ENCODE assay signal across 18 cellular contexts in the genomic region with DNA sequence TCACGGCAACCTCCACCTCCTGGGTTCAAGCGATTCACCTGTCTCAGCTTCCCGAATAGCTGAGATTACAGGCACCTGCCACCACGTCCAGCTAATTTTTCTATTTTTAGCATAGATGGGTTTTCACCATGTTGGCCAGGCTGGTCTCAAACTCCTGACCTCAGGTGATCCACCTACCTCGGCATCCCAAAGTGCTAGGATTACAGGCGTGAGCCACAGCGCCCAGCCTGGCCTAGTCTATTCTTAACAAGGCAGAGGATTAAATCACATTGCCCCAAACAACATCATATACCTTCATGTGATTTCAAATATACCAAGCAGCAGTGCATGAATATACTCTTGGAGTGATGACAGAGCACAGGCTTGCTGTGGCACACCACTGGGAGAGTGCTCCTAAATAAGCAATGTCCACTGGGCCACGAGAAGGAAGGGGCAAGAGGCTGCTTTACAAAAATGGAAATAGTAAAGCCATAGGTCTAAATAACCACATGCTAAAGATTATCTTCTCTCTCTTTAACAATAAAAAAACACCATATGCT.
DNase-seq lines count a peak whose midpoint lies in the region; ATAC-seq lines count a peak whose summit lies in the region.
"Had no signal": no experiment of that assay in that cellular context is flagged by ENCODE, and none has a peak within 500 bp of the region (broad histone marks: within the 10 kb centered on the region; RNA-seq: fewer than 3 reads in every experiment).

No MANE protein-coding gene starts in this region.

- peak overlapping the region; percentile 89 for H3K27ac ChIP-seq in layer of hippocampus (ENCODE audit: low read depth, low read length)
- peak overlapping the region; percentile 94 for H3K27ac ChIP-seq in temporal lobe (ENCODE audit: low read depth, low read length)
- H3K27ac ChIP-seq: pancreas had no signal

- peaks cover 32% of the 10 kb centered on the region for H3K4me1 Mint-ChIP-seq in activated T-cell treated with anti-CD3 and anti-CD28 coated beads, Interleukin-2, amount 50 U/mL, for 72 hours (ENCODE audit: low read depth)
- H3K4me1 Mint-ChIP-seq in T-helper 17 cell = peaks cover 42% of the 10 kb centered on the region

- H3K9me3 ChIP-seq in T-helper 17 cell (ENCODE audit: control insufficient read depth, low read length, poor library complexity, severe bottlenecking) = no peaks in the 10 kb centered on the region
- H3K9me3 ChIP-seq: pancreas had no signal

- peaks cover 2 to 32% of the 10 kb centered on the region in 2 donors for H3K36me3 Mint-ChIP-seq in activated T-cell treated with anti-CD3 and anti-CD28 coated beads, Interleukin-2, amount 50 U/mL, for 72 hours (ENCODE audit: insufficient read depth in 2 of 2)
- H3K36me3 Mint-ChIP-seq in T-helper 17 cell (ENCODE audit: low read depth) = peaks cover 2% of the 10 kb centered on the region
- H3K36me3 Mint-ChIP-seq: mesothelial cell of epicardium had no signal

- no peaks in the 10 kb centered on the region for H3K27me3 ChIP-seq in layer of hippocampus (ENCODE audit: control insufficient read depth, insufficient read depth, low read length)
- H3K27me3 ChIP-seq: pancreas had no signal

- no peaks in the 10 kb centered on the region for H3K9me3 Mint-ChIP-seq in activated T-cell treated with anti-CD3 and anti-CD28 coated beads, Interleukin-2, amount 50 U/mL, for 72 hours
- H3K9me3 Mint-ChIP-seq: endodermal cell, mesothelial cell of epicardium had no signal

- H3K27me3 Mint-ChIP-seq in activated T-cell treated with anti-CD3 and anti-CD28 coated beads, Interleukin-2, amount 50 U/mL, for 72 hours (ENCODE audit: low read depth) = no peaks in the 10 kb centered on the region
- H3K27me3 Mint-ChIP-seq in T-helper 17 cell = no peaks in the 10 kb centered on the region

- DNase-seq in activated T-cell treated with anti-CD3 and anti-CD28 coated beads, Interleukin-2, amount 50 U/mL, for 72 hours = no peak
- DNase-seq in activated T-cell treated with anti-CD3 and anti-CD28 coated beads, Interleukin-2, amount 50 U/mL, for 48 hours = no peak
- DNase-seq in T-helper 17 cell = no peak
- no peak for DNase-seq in AG08396 (ENCODE audit: low spot score)
- no peak for DNase-seq in HT-29 (ENCODE audit: low spot score)
- DNase-seq: ACHN; activated CD4-positive, alpha-beta T cell treated with anti-CD3 and anti-CD28 coated beads, Interleukin-2, amount 50 U/mL, for 1 hour; endodermal cell; foreskin melanocyte; NCI-H2081; pancreas; RPMI8226; stimulated activated CD4-positive, alpha-beta T cell treated with anti-CD3 and anti-CD28 coated beads, Interleukin-15, amount 100 ng/mL, for 24 hours; T-helper 9 cell had no signal

- H3K27ac Mint-ChIP-seq in activated T-cell treated with anti-CD3 and anti-CD28 coated beads, Interleukin-2, amount 50 U/mL, for 72 hours = peak overlapping the region; percentile 46
- H3K27ac Mint-ChIP-seq in T-helper 17 cell = peak overlapping the region; percentile 77
- H3K27ac Mint-ChIP-seq: endodermal cell, mesothelial cell of epicardium had no signal

- ATAC-seq in activated T-cell treated with anti-CD3 and anti-CD28 coated beads, Interleukin-2, amount 50 U/mL, for 72 hours (replicated peaks in 1 of 2) = no peak
- ATAC-seq in T-helper 17 cell = no peak
- no peak for ATAC-seq in HG02610 (IDR thresholded peaks at IDR 0.05; ENCODE audit: unreplicated experiment)

- no peak overlapping the region for H3K4me3 Mint-ChIP-seq in activated T-cell treated with anti-CD3 and anti-CD28 coated beads, Interleukin-2, amount 50 U/mL, for 72 hours
- no peak overlapping the region for H3K4me3 Mint-ChIP-seq in T-helper 17 cell
- H3K4me3 Mint-ChIP-seq: endodermal cell, mesothelial cell of epicardium had no signal
